Comparison of ENCODE assay signal across 9 cellular contexts in genomic region chr2:234308814-234309195, GRCh38.
DNase-seq lines count a peak whose midpoint lies in the region; ATAC-seq, FAIRE-seq and TF ChIP-seq lines count a peak whose summit lies in the region.
"Had no signal": no experiment of that assay in that cellular context is flagged by ENCODE, and none has a peak within 500 bp of the region (broad histone marks: within the 10 kb centered on the region; RNA-seq: fewer than 3 reads in every experiment).

No MANE protein-coding gene starts in this region.

- H3K9me3 ChIP-seq in right lobe of liver (no peaks in the 10 kb centered on the region), HepG2 (ENCODE audit: low read length) (no peaks in the 10 kb centered on the region)

- intact Hi-C loops in right lobe of liver (cut with DNase I): no loop called here
- intact Hi-C loops in HepG2 (cut with micrococcal nuclease; ENCODE audit: unreplicated experiment): no loop called here

- ATAC-seq in right lobe of liver (peak; percentile 46 to 65 (median 61)), HepG2 (no peak), HG03469 (IDR thresholded peaks at IDR 0.05; ENCODE audit: unreplicated experiment) (peak; percentile 77)

- H2AFZ ChIP-seq in HepG2 (ENCODE audit: low read length): no peak overlapping the region

- POLR2A ChIA-PET in HepG2 (lab: Yijun Ruan, JAX): no interaction called here

- TF ChIP-seq EP300 in HepG2 (IDR thresholded peaks at IDR 0.05; ENCODE audit: low read depth in 2 of 2, low read length in 2 of 2) (no peak), HepG2 (CRISPR knock-in tag; IDR thresholded peaks at IDR 0.05; ENCODE audit: borderline replicate concordance) (no peak)

- TF ChIP-seq POLR2A in right lobe of liver (IDR thresholded peaks at IDR 0.05) (peak; percentile 35), HepG2 (IDR thresholded peaks at IDR 0.05; ENCODE audit: insufficient read depth in 1 of 2, low read depth in 2 of 2, low read length in 2 of 2) (no peak)

- H4K20me1 ChIP-seq in HepG2 (ENCODE audit: insufficient read depth, low read length): no peaks in the 10 kb centered on the region

- H3K4me1 ChIP-seq in right lobe of liver (no peaks in the 10 kb centered on the region), HepG2 (ENCODE audit: insufficient read depth, low read length) (no peaks in the 10 kb centered on the region)

- FAIRE-seq in HepG2 (lab: Jason Lieb, UNC): no peak

- no peaks in the 10 kb centered on the region for H3K36me3 ChIP-seq in right lobe of liver
- no peaks in the 10 kb centered on the region for H3K36me3 ChIP-seq in HepG2 (replicated peaks in 1 of 2; ENCODE audit: control insufficient read depth in 1 of 2, insufficient read depth in 2 of 2, low read length in 2 of 2)

- H3K79me2 ChIP-seq in HepG2 (ENCODE audit: insufficient read depth, low read length): no peaks in the 10 kb centered on the region

- BruUV-seq in HepG2 (replicated peaks; lab: Mats Ljungman, UMichigan): no TSS peak

- TF ChIP-seq CTCF in right lobe of liver (IDR thresholded peaks at IDR 0.05): no peak
- TF ChIP-seq CTCF in HepG2 (CRISPR knock-in tag; IDR thresholded peaks at IDR 0.05): no peak

- 44% methylated on average over 6 of the region's 6 CpGs for WGBS in right lobe of liver (ENCODE audit: insufficient coverage, low coverage, low lambda C conversion rate, missing lambda C conversion rate)
- 20% methylated on average over 6 of the region's 6 CpGs for WGBS in HepG2 (ENCODE audit: low lambda C conversion rate)

- CTCF ChIA-PET in HepG2 (lab: Yijun Ruan, JAX; ENCODE audit: low intra/inter-chr PET ratio, low total read pairs): no interaction called here

- H3K4me3 ChIP-seq in right lobe of liver: no peak overlapping the region
- H3K4me3 ChIP-seq in HepG2 (replicated peaks in 1 of 3; ENCODE audit: insufficient read depth in 1 of 3, low read depth in 2 of 3, low read length in 3 of 3): no peak overlapping the region

- no peak overlapping the region for H3K9ac ChIP-seq in HepG2 (ENCODE audit: insufficient read depth, low read depth, low read length)

- DNase-seq in right lobe of liver (no peak), HepG2 (ENCODE audit: low spot score) (no peak), germinal center (ENCODE audit: low spot score) (peak; percentile 71), OCI-M2 (lab: John Stamatoyannopoulos, UW; ENCODE audit: unreplicated experiment) (no peak), NCI-H187 treated with DMSO at 0.1 percent for 48 hours (lab: John Stamatoyannopoulos, UW) (no peak)
- peak; percentile 34 to 57 for DNase-seq in activated CD8-positive, alpha-beta memory T cell treated with anti-CD3 and anti-CD28 coated beads for 1 hour (ENCODE audit: extremely low read depth in 1 of 2, low read depth in 1 of 2)
- peak; percentile 41 for DNase-seq in stimulated activated CD8-positive, alpha-beta memory T cell treated with anti-CD3 and anti-CD28 coated beads, Interleukin-12 subunit alpha, Interleukin-12 subunit beta, amount 100 ng/mL, for 24 hours (ENCODE audit: extremely low read depth)

- H3K27ac ChIP-seq in right lobe of liver: peak overlapping the region in 2 of 3 donors; percentile 22 to 29
- no peak overlapping the region for H3K27ac ChIP-seq in HepG2 (ENCODE audit: extremely low read length, insufficient read depth, low read length)
- H3K27ac ChIP-seq: C4-2B had no signal

- in situ Hi-C loops in HepG2 (cut with HindIII; ENCODE audit: extremely low pct_ligation_motif_present, low pct_unique_long_range_greater_than_20kb): no loop called here

- H3K27me3 ChIP-seq in right lobe of liver (no peaks in the 10 kb centered on the region), HepG2 (ENCODE audit: control insufficient read depth in 1 of 2, insufficient read depth in 2 of 2, low read length in 2 of 2) (peaks cover 2 to 7% of the 10 kb centered on the region in 2 experiments; a peak in 3 of 5 replicates)

- no peak overlapping the region for H3K4me2 ChIP-seq in HepG2 (ENCODE audit: low read depth, low read length)

- TF ChIP-seq RAD21 in HepG2 (CRISPR knock-in tag; IDR thresholded peaks at IDR 0.05): no peak

TF ChIP-seq in HepG2, 621 proteins besides CTCF, POLR2A, EP300 and RAD21:
- TF ChIP-seq, protein P1, sequence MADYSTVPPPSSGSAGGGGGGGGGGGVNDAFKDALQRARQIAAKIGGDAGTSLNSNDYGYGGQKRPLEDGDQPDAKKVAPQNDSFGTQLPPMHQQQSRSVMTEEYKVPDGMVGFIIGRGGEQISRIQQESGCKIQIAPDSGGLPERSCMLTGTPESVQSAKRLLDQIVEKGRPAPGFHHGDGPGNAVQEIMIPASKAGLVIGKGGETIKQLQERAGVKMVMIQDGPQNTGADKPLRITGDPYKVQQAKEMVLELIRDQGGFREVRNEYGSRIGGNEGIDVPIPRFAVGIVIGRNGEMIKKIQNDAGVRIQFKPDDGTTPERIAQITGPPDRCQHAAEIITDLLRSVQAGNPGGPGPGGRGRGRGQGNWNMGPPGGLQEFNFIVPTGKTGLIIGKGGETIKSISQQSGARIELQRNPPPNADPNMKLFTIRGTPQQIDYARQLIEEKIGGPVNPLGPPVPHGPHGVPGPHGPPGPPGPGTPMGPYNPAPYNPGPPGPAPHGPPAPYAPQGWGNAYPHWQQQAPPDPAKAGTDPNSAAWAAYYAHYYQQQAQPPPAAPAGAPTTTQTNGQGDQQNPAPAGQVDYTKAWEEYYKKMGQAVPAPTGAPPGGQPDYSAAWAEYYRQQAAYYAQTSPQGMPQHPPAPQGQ (CRISPR knock-in tag; IDR thresholded peaks at IDR 0.05; ENCODE audit: borderline replicate concordance): no peak
- TF ChIP-seq SRY (CRISPR knock-in tag; IDR thresholded peaks at IDR 0.05): no peak
- TF ChIP-seq TEAD2 (CRISPR knock-in tag; IDR thresholded peaks at IDR 0.05): no peak
- TF ChIP-seq NR2F2 (IDR thresholded peaks at IDR 0.05; ENCODE audit: borderline replicate concordance, low read depth): no peak
- TF ChIP-seq, protein P2, sequence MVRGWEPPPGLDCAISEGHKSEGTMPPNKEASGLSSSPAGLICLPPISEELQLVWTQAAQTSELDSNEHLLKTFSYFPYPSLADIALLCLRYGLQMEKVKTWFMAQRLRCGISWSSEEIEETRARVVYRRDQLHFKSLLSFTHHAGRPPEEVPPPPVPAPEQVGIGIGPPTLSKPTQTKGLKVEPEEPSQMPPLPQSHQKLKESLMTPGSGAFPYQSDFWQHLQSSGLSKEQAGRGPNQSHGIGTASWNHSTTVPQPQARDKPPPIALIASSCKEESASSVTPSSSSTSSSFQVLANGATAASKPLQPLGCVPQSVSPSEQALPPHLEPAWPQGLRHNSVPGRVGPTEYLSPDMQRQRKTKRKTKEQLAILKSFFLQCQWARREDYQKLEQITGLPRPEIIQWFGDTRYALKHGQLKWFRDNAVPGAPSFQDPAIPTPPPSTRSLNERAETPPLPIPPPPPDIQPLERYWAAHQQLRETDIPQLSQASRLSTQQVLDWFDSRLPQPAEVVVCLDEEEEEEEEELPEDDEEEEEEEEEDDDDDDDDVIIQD (CRISPR knock-in tag; IDR thresholded peaks at IDR 0.05; ENCODE audit: low read depth): no peak

Comparison
In these comparisons a context has a peak if more than half of its experiments do, and no peak if none do; other contexts are left out.
1. DNase-seq: peak in activated CD8-positive, alpha-beta memory T cell treated with anti-CD3 and anti-CD28 coated beads for 1 hour (2 of 2), germinal center (single experiment) and stimulated activated CD8-positive, alpha-beta memory T cell treated with anti-CD3 and anti-CD28 coated beads, Interleukin-12 subunit alpha, Interleukin-12 subunit beta, amount 100 ng/mL, for 24 hours (single experiment); none in right lobe of liver (0 of 3), HepG2 (single experiment), OCI-M2 (single experiment) and NCI-H187 treated with DMSO at 0.1 percent for 48 hours (single experiment).